In genomic region chr11:72223615-72224586, GRCh38 we compare ENCODE assay signal across 8 cellular contexts. TPM values are rescaled to one million over a fixed set of nuclear protein-coding genes. Genes with fewer than 3 reads are reported as not detected.
DNase-seq lines count a peak whose midpoint lies in the region; ATAC-seq, FAIRE-seq and TF ChIP-seq lines count a peak whose summit lies in the region.

No MANE protein-coding gene starts in this region.

- peak overlapping the region; percentile 91 for H3K27ac ChIP-seq in OCI-LY7 (ENCODE audit: low read depth, low read length, poor library complexity, severe bottlenecking)

- H3K9me3 ChIP-seq in OCI-LY7 (ENCODE audit: low read length) = no peaks in the 10 kb centered on the region

- CTCF ChIA-PET in OCI-LY7 (lab: Charles Lee; ENCODE audit: unreplicated experiment) = no interaction called here

- POLR2A ChIA-PET in OCI-LY7 (lab: Charles Lee) = interaction anchor here (0.7 to 1.0 kb wide), 2 partner anchors 19 to 776 kb away, joined by 3 to 4 read pairs; partner anchors contain the start of gene DHCR7

- FAIRE-seq in frontal cortex (lab: Jason Lieb, UNC) = no peak
- no peak for FAIRE-seq in urothelium cell line (lab: Jason Lieb, UNC)

- H3K4me1 ChIP-seq in OCI-LY7 (ENCODE audit: insufficient read depth, low read length, poor library complexity, severe bottlenecking) = peaks cover 49% of the 10 kb centered on the region

- no peak for TF ChIP-seq CTCF in OCI-LY7 (conservative IDR thresholded peaks at IDR 0.05; ENCODE audit: low read length)

- peaks cover 26% of the 10 kb centered on the region; the same call in 1 of the 2 replicates for H3K79me2 ChIP-seq in OCI-LY7 (ENCODE audit: insufficient read depth, low read depth, low read length)

- DNase-seq in AG20443 (ENCODE audit: low spot score) (peak; percentile 87), OCI-LY7 (ENCODE audit: low spot score) (peak; percentile 57), frontal cortex (ENCODE audit: low spot score in 2 of 2) (peak; percentile 57 to 68), nucleus accumbens (lab: John Stamatoyannopoulos, UW) (peak in 35 of 56 donors; percentile 24 to 77 (median 58)), urothelium cell line (ENCODE audit: low spot score) (peak; percentile 70)
- DNase-seq in activated effector memory CD4-positive, alpha-beta T cell treated with anti-CD3 and anti-CD28 coated beads, Interleukin-2, amount 50 U/mL, for 16 hours = peak; percentile 89

- H3K4me3 ChIP-seq in OCI-LY7 (ENCODE audit: low read depth, low read length, poor library complexity, severe bottlenecking) = peak overlapping the region; percentile 77

- intact Hi-C loops in OCI-LY7 (cut with micrococcal nuclease; ENCODE audit: unreplicated experiment) = loop anchor here (1.0 to 5.0 kb wide), 5 partner anchors 14 to 928 kb away; partner anchors contain the start of genes ANAPC15 and CLPB

- no peaks in the 10 kb centered on the region for H4K20me1 ChIP-seq in OCI-LY7 (ENCODE audit: insufficient read depth, low read length)

- no peaks in the 10 kb centered on the region for H3K9me2 ChIP-seq in OCI-LY7 (ENCODE audit: insufficient read depth, low read length)

- H3K36me3 ChIP-seq in OCI-LY7 (ENCODE audit: insufficient read depth, low read length) = peaks cover 25% of the 10 kb centered on the region; the same call in 1 of the 2 replicates

- no TSS peak for BruUV-seq in OCI-LY7 (replicated peaks; lab: Mats Ljungman, UMichigan)

- H2AFZ ChIP-seq in OCI-LY7 (ENCODE audit: low read length) = peak overlapping the region; percentile 34; the same call in 1 of the 2 replicates

- ATAC-seq in GM18909 (IDR thresholded peaks at IDR 0.05; ENCODE audit: poor library complexity, unreplicated experiment) (peak; percentile 55), HG03135 (IDR thresholded peaks at IDR 0.05; ENCODE audit: unreplicated experiment) (peak; percentile 48)

- peak overlapping the region; percentile 97 for H3K4me2 ChIP-seq in OCI-LY7 (ENCODE audit: low read length)

RNA-seq across cellular contexts. Expression of gene INPPL1, which starts 0.7 kb away (rescaled TPM):
- 60.9 and 103 TPM in 2 replicates for total RNA-seq in OCI-LY7 (2014; rRNA removed; shearing (Covaris generic))
- 195 and 216 TPM in 2 replicates for total RNA-seq in OCI-LY7 (2022)
- 6.5 TPM for total RNA-seq in frontal cortex

RNA-seq across cellular contexts. Expression of gene FOLR2, which starts 7.3 kb away (rescaled TPM):
- total RNA-seq in OCI-LY7 (2014; rRNA removed; shearing (Covaris generic)) = 13.4 and 14.4 TPM in 2 replicates
- total RNA-seq in OCI-LY7 (2022) (12.8 and 14.6 TPM in 2 replicates), frontal cortex (5.7 TPM)

RNA-seq across cellular contexts. Expression of gene PHOX2A, which starts 20.1 kb away (rescaled TPM):
- total RNA-seq in OCI-LY7 (2014; rRNA removed; shearing (Covaris generic)) = not detected in 2 replicates
- total RNA-seq in OCI-LY7 (2022) (not detected in 2 replicates), frontal cortex (not detected)

RNA-seq across cellular contexts. Expression of gene FOLR1, which starts 32.0 kb away (rescaled TPM):
- not detected in 2 replicates for total RNA-seq in OCI-LY7 (2014; rRNA removed; shearing (Covaris generic))
- total RNA-seq in OCI-LY7 (2022) = not detected in 2 replicates
- not detected for total RNA-seq in frontal cortex

Comparison
In these comparisons a context has a peak if more than half of its experiments do, and no peak if none do; other contexts are left out.
1. Peak in every context shown above with its lines: DNase-seq, ATAC-seq, H3K4me3 ChIP-seq and H3K27ac ChIP-seq.